18 cellular contexts compared by ENCODE assay signal in genomic region chr10:42876476-42876875, GRCh38.
DNase-seq lines count a peak whose midpoint lies in the region; ATAC-seq, FAIRE-seq and TF ChIP-seq lines count a peak whose summit lies in the region.
"Had no signal": no experiment of that assay in that cellular context is flagged by ENCODE, and none has a peak within 500 bp of the region (broad histone marks: within the 10 kb centered on the region; RNA-seq: fewer than 3 reads in every experiment).

No MANE protein-coding gene starts in this region.

- no peak overlapping the region for H2BK20ac ChIP-seq in H1 (ENCODE audit: low read length)

- H3K23me2 ChIP-seq in H1 (ENCODE audit: low read depth, low read length): no peaks in the 10 kb centered on the region

- H3K27me3 Mint-ChIP-seq in endodermal cell (ENCODE audit: insufficient read depth) (peaks cover 2% of the 10 kb centered on the region), neural progenitor cell (ENCODE audit: insufficient read depth, low read depth) (peaks cover 5% of the 10 kb centered on the region)

- H4K8ac ChIP-seq in H1 (ENCODE audit: extremely low read depth, insufficient read depth, low read length): no peak overlapping the region

- H3K9ac ChIP-seq in H1 (replicated peaks in 1 of 4; ENCODE audit: extremely low read depth in 1 of 4, low read depth in 3 of 4, low read length in 3 of 4) (no peak overlapping the region), endodermal cell (ENCODE audit: extremely low read depth, low read length, poor library complexity, severe bottlenecking) (no peak overlapping the region), neural progenitor cell (no peak overlapping the region)

- POLR2A ChIA-PET in H1 (lab: Charles Lee; ENCODE audit: partially characterized antibody): no interaction called here

- H4K5ac ChIP-seq in H1 (ENCODE audit: insufficient read length, low read depth, low read length): no peak overlapping the region

- no peak overlapping the region for H3K4ac ChIP-seq in H1 (replicated peaks; ENCODE audit: insufficient read length, low read depth, low read length)

- no peak for TF ChIP-seq EP300 in H1 (IDR thresholded peaks at IDR 0.05; ENCODE audit: borderline replicate concordance in 1 of 2, low read depth in 2 of 2, low read length in 2 of 2)

- H3F3A ChIP-seq in neural progenitor cell (ENCODE audit: low read depth): no peaks in the 10 kb centered on the region

- no peak overlapping the region for H4K91ac ChIP-seq in H1 (replicated peaks; ENCODE audit: insufficient read length, low read length)

- H4K20me1 ChIP-seq in H1 (replicated peaks in 1 of 2; ENCODE audit: control insufficient read depth in 1 of 2, insufficient read depth in 2 of 2, low read length in 2 of 2): no peaks in the 10 kb centered on the region
- H4K20me1 ChIP-seq in neural progenitor cell (ENCODE audit: low read depth): no peaks in the 10 kb centered on the region

- H3K27me3 ChIP-seq in H1 (replicated peaks in 1 of 4; ENCODE audit: control insufficient read depth in 3 of 4, extremely low read depth in 1 of 4, insufficient read depth in 3 of 4, low read length in 3 of 4): no peaks in the 10 kb centered on the region; a peak in 1 of 7 replicates
- no peaks in the 10 kb centered on the region for H3K27me3 ChIP-seq in endodermal cell (ENCODE audit: control insufficient read depth, insufficient read depth, low read length, poor library complexity, severe bottlenecking)
- H3K27me3 ChIP-seq in lung (ENCODE audit: control insufficient read depth, insufficient read depth): no peaks in the 10 kb centered on the region
- H3K27me3 ChIP-seq in neural progenitor cell: no peaks in the 10 kb centered on the region

- TF ChIP-seq CTCF in H1 (IDR thresholded peaks at IDR 0.05; ENCODE audit: control extremely low read depth in 1 of 3, insufficient read depth in 1 of 3, low read depth in 1 of 3, low read length in 3 of 3): no peak
- TF ChIP-seq CTCF in endodermal cell (conservative IDR thresholded peaks at IDR 0.05): no peak
- TF ChIP-seq CTCF in lung (IDR thresholded peaks at IDR 0.05; ENCODE audit: control extremely low read depth, extremely low read depth): no peak
- TF ChIP-seq CTCF in neural progenitor cell (IDR thresholded peaks at IDR 0.05): no peak

- 92% methylated on average over 4 of the region's 9 CpGs; no CpG with 5 or more reads in 1 of the 2 experiments for WGBS in H1 (ENCODE audit: extremely low coverage in 1 of 2, insufficient coverage in 1 of 2, insufficient read length in 1 of 2, insufficient replicate concordance in 2 of 2, low coverage in 1 of 2, low lambda C conversion rate in 2 of 2, missing lambda C conversion rate in 1 of 2), 2 experiments
- WGBS in endodermal cell (ENCODE audit: insufficient coverage in 1 of 2, insufficient read length in 1 of 2), 2 experiments: 94 to 98% methylated on average over 3 to 9 of the region's 9 CpGs
- WGBS in lung, 2 donors: 80 to 95% methylated on average over 9 of the region's 9 CpGs

- H3K4me1 Mint-ChIP-seq in endodermal cell (peaks cover 2% of the 10 kb centered on the region), neural progenitor cell (peaks cover 9% of the 10 kb centered on the region)
- H3K4me1 Mint-ChIP-seq: CD4-positive, alpha-beta memory T cell had no signal

- DNase-seq in H1 (ENCODE audit: low read depth in 1 of 2, low spot score in 2 of 2) (no peak), endodermal cell (peak; percentile 24), lung (ENCODE audit: low spot score) (peak; percentile 19), ureter (ENCODE audit: low spot score) (peak; percentile 23), neural progenitor cell (ENCODE audit: low spot score) (no peak)
- no peak for DNase-seq in activated naive CD4-positive, alpha-beta T cell (lab: John Stamatoyannopoulos, UW)
- DNase-seq: C1 segment of cervical spinal cord; Calu3; CD4-positive, alpha-beta memory T cell; COR-L47; DMS79 treated with DMSO at 0.1 percent for 48 hours; GF-D8; GOT3; H7; HCEC 1CT had no signal

- ATAC-seq in lung (ENCODE audit: insufficient read depth, low FRiP score): no peak
- ATAC-seq in GM21526 (IDR thresholded peaks at IDR 0.05; ENCODE audit: low FRiP score, unreplicated experiment): no peak

- H2BK120ac ChIP-seq in H1 (replicated peaks; ENCODE audit: low read depth, low read length): no peak overlapping the region

- TF ChIP-seq POLR2A in H1 (IDR thresholded peaks at IDR 0.05; ENCODE audit: control extremely low read depth in 1 of 2, low read depth in 2 of 2, low read length in 2 of 2): no peak

- H3K36me3 Mint-ChIP-seq in endodermal cell (ENCODE audit: low read depth) (no peaks in the 10 kb centered on the region), neural progenitor cell (no peaks in the 10 kb centered on the region)
- H3K36me3 Mint-ChIP-seq: CD4-positive, alpha-beta memory T cell had no signal

- no peak overlapping the region for H3K4me3 Mint-ChIP-seq in endodermal cell
- no peak overlapping the region for H3K4me3 Mint-ChIP-seq in neural progenitor cell
- H3K4me3 Mint-ChIP-seq: CD4-positive, alpha-beta memory T cell had no signal

- no peaks in the 10 kb centered on the region for H3K79me2 ChIP-seq in H1 (ENCODE audit: control insufficient read depth in 1 of 2, insufficient read depth in 2 of 2, low read length in 2 of 2)
- H3K79me2 ChIP-seq in neural progenitor cell (ENCODE audit: low read depth): no peaks in the 10 kb centered on the region

- H2BK12ac ChIP-seq in H1 (ENCODE audit: low read depth, low read length): no peak overlapping the region

- FAIRE-seq in H1 (lab: Jason Lieb, UNC): no peak
- FAIRE-seq: GM12891, GM18507 had no signal

- H3K27ac ChIP-seq in H1 (ENCODE audit: low read depth, low read length): no peak overlapping the region
- H3K27ac ChIP-seq in endodermal cell (ENCODE audit: low read depth, low read length): no peak overlapping the region
- H3K27ac ChIP-seq in lung (ENCODE audit: low read depth in 1 of 2, low read length in 1 of 2): no peak overlapping the region
- no peak overlapping the region for H3K27ac ChIP-seq in neural progenitor cell

- no peak overlapping the region for H3K4me3 ChIP-seq in H1 (ENCODE audit: extremely low read depth in 1 of 4, insufficient read depth in 2 of 4, low read depth in 3 of 4, low read length in 4 of 4)
- no peak overlapping the region for H3K4me3 ChIP-seq in endodermal cell (ENCODE audit: low read length)
- no peak overlapping the region for H3K4me3 ChIP-seq in lung
- H3K4me3 ChIP-seq in neural progenitor cell: no peak overlapping the region

- no peak overlapping the region for H3K14ac ChIP-seq in H1 (ENCODE audit: insufficient read length)

- H2AFZ ChIP-seq in H1 (ENCODE audit: low read length) (no peak overlapping the region), neural progenitor cell (replicated peaks) (no peak overlapping the region)

- H2BK15ac ChIP-seq in H1 (ENCODE audit: low read length): peak overlapping the region; percentile 61; the same call in 1 of the 2 replicates

- peaks cover 4% of the 10 kb centered on the region for H3K9me3 Mint-ChIP-seq in endodermal cell
- peaks cover 8% of the 10 kb centered on the region for H3K9me3 Mint-ChIP-seq in neural progenitor cell

- H3K4me2 ChIP-seq in H1 (ENCODE audit: insufficient read depth in 1 of 2, low read depth in 2 of 2, low read length in 2 of 2) (no peak overlapping the region), neural progenitor cell (no peak overlapping the region)

- no peak overlapping the region for H3K18ac ChIP-seq in H1 (ENCODE audit: extremely low read depth, low read length)

- no peaks in the 10 kb centered on the region; a peak in 2 of 7 replicates for H3K4me1 ChIP-seq in H1 (replicated peaks in 1 of 4; ENCODE audit: control insufficient read depth in 3 of 4, insufficient read depth in 4 of 4, low read length in 3 of 4)
- H3K4me1 ChIP-seq in endodermal cell (ENCODE audit: control insufficient read depth, insufficient read depth, low read length): no peaks in the 10 kb centered on the region
- peaks cover 0 to 14% of the 10 kb centered on the region in 2 donors for H3K4me1 ChIP-seq in lung (ENCODE audit: control insufficient read depth in 2 of 2, insufficient read depth in 2 of 2, low read length in 2 of 2)
- H3K4me1 ChIP-seq in neural progenitor cell: no peaks in the 10 kb centered on the region

- TF ChIP-seq RAD21 in H1 (IDR thresholded peaks at IDR 0.05 in 1 of 2, conservative IDR thresholded peaks at IDR 0.05 in 1 of 2; ENCODE audit: low read depth in 2 of 2, low read length in 2 of 2): no peak

- no peak overlapping the region for H2AK5ac ChIP-seq in H1 (ENCODE audit: low read depth, low read length)

- no peak overlapping the region for H3K23ac ChIP-seq in H1 (ENCODE audit: insufficient read length)

- no peak overlapping the region for H3K56ac ChIP-seq in H1 (replicated peaks; ENCODE audit: insufficient read length, low read depth, low read length)

- no peak overlapping the region for H3K27ac Mint-ChIP-seq in endodermal cell
- H3K27ac Mint-ChIP-seq in neural progenitor cell: no peak overlapping the region
- H3K27ac Mint-ChIP-seq: CD4-positive, alpha-beta memory T cell had no signal

- H2BK5ac ChIP-seq in H1 (ENCODE audit: low read depth, low read length): no peak overlapping the region

- H3K9me3 ChIP-seq in H1 (ENCODE audit: insufficient read depth in 2 of 2, low read depth in 1 of 2, low read length in 1 of 2): no peaks in the 10 kb centered on the region; a peak in 1 of 4 replicates
- H3K9me3 ChIP-seq in endodermal cell (ENCODE audit: control insufficient read depth, low read length): no peaks in the 10 kb centered on the region
- H3K9me3 ChIP-seq in lung (ENCODE audit: control insufficient read depth in 2 of 2, insufficient read depth in 1 of 2, low read length in 1 of 2): peaks cover 0 to 5% of the 10 kb centered on the region in 2 donors
- H3K9me3 ChIP-seq in neural progenitor cell (ENCODE audit: low read depth): no peaks in the 10 kb centered on the region

- H3K79me1 ChIP-seq in H1 (ENCODE audit: low read depth, low read length): no peaks in the 10 kb centered on the region

- CTCF ChIA-PET in H1 (lab: Charles Lee; ENCODE audit: partially characterized antibody): interaction anchor here (1.1 to 2.9 kb wide), 4 partner anchors 165 to 203 kb away, joined by 3 to 12 read pairs (median 5); no protein-coding TSS in a partner anchor

- H3K36me3 ChIP-seq in H1 (ENCODE audit: control insufficient read depth in 2 of 4, insufficient read depth in 4 of 4, low read length in 3 of 4) (no peaks in the 10 kb centered on the region), endodermal cell (ENCODE audit: control insufficient read depth, insufficient read depth, low read length) (no peaks in the 10 kb centered on the region), lung (ENCODE audit: control insufficient read depth in 2 of 2, insufficient read depth in 2 of 2, low read length in 2 of 2) (no peaks in the 10 kb centered on the region), neural progenitor cell (no peaks in the 10 kb centered on the region)

TF ChIP-seq in H1, 55 proteins besides CTCF, POLR2A, EP300 and RAD21 (continues in another document):
- TF ChIP-seq, protein P1, sequence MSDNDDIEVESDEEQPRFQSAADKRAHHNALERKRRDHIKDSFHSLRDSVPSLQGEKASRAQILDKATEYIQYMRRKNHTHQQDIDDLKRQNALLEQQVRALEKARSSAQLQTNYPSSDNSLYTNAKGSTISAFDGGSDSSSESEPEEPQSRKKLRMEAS (IDR thresholded peaks at IDR 0.05): no peak

Comparison
In these comparisons a context has a peak if more than half of its experiments do, and no peak if none do; other contexts are left out.
1. DNase-seq: peak in endodermal cell (single experiment), lung (single experiment) and ureter (single experiment); none in H1 (0 of 2), activated naive CD4-positive, alpha-beta T cell (0 of 4) and neural progenitor cell (single experiment).